ENCODE assay signal across 9 cellular contexts in the genomic region with DNA sequence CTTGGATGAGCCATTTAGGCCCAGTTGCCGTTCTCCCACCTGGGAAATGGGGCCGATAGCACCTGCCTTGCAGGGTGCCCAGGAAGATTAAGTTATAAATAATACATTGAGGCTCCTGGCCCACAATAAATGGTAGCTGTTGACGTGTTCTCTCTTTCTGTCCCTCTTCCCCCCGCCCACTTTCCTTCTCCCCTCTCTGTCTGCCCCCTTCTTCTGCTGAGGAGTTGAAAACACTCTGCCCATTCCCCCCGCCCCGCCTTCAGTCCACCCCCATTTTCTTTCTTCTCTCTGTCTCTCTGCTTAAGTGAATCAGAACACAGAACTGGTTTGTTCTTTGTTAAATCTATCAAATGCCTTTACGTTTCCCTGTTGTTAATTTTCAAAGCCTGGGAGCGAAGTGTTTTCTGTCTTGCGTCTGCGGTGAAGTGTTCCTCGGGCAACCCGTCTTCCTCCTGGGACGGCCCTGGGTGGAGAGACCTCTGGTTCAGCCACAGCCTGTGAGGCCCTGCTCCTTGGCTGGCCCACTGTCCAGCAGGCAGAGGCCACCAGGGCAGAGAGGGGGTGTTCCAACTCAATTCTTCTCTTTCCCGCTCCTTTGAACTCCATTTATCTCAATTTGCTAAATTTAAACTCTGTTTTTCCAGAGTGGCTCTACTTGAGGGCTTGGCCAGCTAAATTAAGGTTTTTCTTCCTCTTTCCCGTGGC. TPM values are rescaled to one million over a fixed set of nuclear protein-coding genes. Genes with fewer than 3 reads are reported as not detected.
A peak's percentile ranks its signal among the peaks of the same experiment; 100 is the strongest.
DNase-seq lines count a peak whose midpoint lies in the region; ATAC-seq, FAIRE-seq and TF ChIP-seq lines count a peak whose summit lies in the region.
"Had no signal": no experiment of that assay in that cellular context is flagged by ENCODE, and none has a peak within 500 bp of the region (broad histone marks: within the 10 kb centered on the region; RNA-seq: fewer than 3 reads in every experiment).

No MANE protein-coding gene starts in this region.

- H3K27ac ChIP-seq in A673 (ENCODE audit: low read depth, low read length, poor library complexity, severe bottlenecking) (peak overlapping the region; percentile 56), GM23338 (ENCODE audit: low read depth) (no peak overlapping the region; the same call in 1 of the 2 replicates), H1 (ENCODE audit: low read depth, low read length) (no peak overlapping the region), osteoblast (ENCODE audit: low read depth, low read length) (no peak overlapping the region)

- H4K91ac ChIP-seq in H1 (replicated peaks; ENCODE audit: insufficient read length, low read length), result no peak overlapping the region

- H3K56ac ChIP-seq in H1 (replicated peaks; ENCODE audit: insufficient read length, low read depth, low read length), result no peak overlapping the region

- H3K18ac ChIP-seq in H1 (ENCODE audit: extremely low read depth, low read length), result no peak overlapping the region; the same call in 1 of the 2 replicates

- no peak overlapping the region for H3K9ac ChIP-seq in H1 (replicated peaks in 1 of 4; ENCODE audit: extremely low read depth in 1 of 4, low read depth in 3 of 4, low read length in 3 of 4)

- BruUV-seq in A673 (replicated peaks; lab: Mats Ljungman, UMichigan), result no TSS peak

- WGBS in H1 (ENCODE audit: extremely low coverage in 1 of 2, insufficient coverage in 1 of 2, insufficient read length in 1 of 2, insufficient replicate concordance in 2 of 2, low coverage in 1 of 2, low lambda C conversion rate in 2 of 2, missing lambda C conversion rate in 1 of 2), 2 experiments, result 89% methylated on average over 14 of the region's 15 CpGs; no CpG with 5 or more reads in 1 of the 2 experiments

- peak overlapping the region; percentile 55 for H3K23ac ChIP-seq in H1 (ENCODE audit: insufficient read length)

- no peaks in the 10 kb centered on the region for H3K79me2 ChIP-seq in GM23338 (replicated peaks; ENCODE audit: insufficient read depth)
- H3K79me2 ChIP-seq in H1 (ENCODE audit: control insufficient read depth in 1 of 2, insufficient read depth in 2 of 2, low read length in 2 of 2), result no peaks in the 10 kb centered on the region
- no peaks in the 10 kb centered on the region for H3K79me2 ChIP-seq in osteoblast (ENCODE audit: insufficient read depth, low read length)

- TF ChIP-seq EP300 in H1 (IDR thresholded peaks at IDR 0.05; ENCODE audit: borderline replicate concordance in 1 of 2, low read depth in 2 of 2, low read length in 2 of 2), result no peak

- H2AK5ac ChIP-seq in H1 (ENCODE audit: low read depth, low read length), result no peak overlapping the region; the same call in 1 of the 2 replicates

- no peaks in the 10 kb centered on the region for H3K9me3 ChIP-seq in A673 (ENCODE audit: low read depth, low read length, poor library complexity, severe bottlenecking)
- H3K9me3 ChIP-seq in H1 (ENCODE audit: insufficient read depth in 2 of 2, low read depth in 1 of 2, low read length in 1 of 2), result no peaks in the 10 kb centered on the region
- no peaks in the 10 kb centered on the region for H3K9me3 ChIP-seq in osteoblast (ENCODE audit: low read depth, low read length)

- H2BK12ac ChIP-seq in H1 (ENCODE audit: low read depth, low read length), result no peak overlapping the region

- no peak overlapping the region for H3K4ac ChIP-seq in H1 (replicated peaks; ENCODE audit: insufficient read length, low read depth, low read length)

- H3K4me3 ChIP-seq in A673 (ENCODE audit: low read depth, low read length, poor library complexity, severe bottlenecking), result no peak overlapping the region
- H3K4me3 ChIP-seq in GM23338, result no peak overlapping the region
- no peak overlapping the region for H3K4me3 ChIP-seq in H1 (ENCODE audit: extremely low read depth in 1 of 4, insufficient read depth in 2 of 4, low read depth in 3 of 4, low read length in 4 of 4)
- H3K4me3 ChIP-seq in osteoblast (ENCODE audit: insufficient read depth, low read length), result no peak overlapping the region

- H3K27me3 ChIP-seq in A673 (replicated peaks; ENCODE audit: insufficient read depth, low read depth, low read length, poor library complexity) (no peaks in the 10 kb centered on the region), GM23338 (ENCODE audit: insufficient read depth) (no peaks in the 10 kb centered on the region), H1 (replicated peaks in 1 of 4; ENCODE audit: control insufficient read depth in 3 of 4, extremely low read depth in 1 of 4, insufficient read depth in 3 of 4, low read length in 3 of 4) (no peaks in the 10 kb centered on the region), osteoblast (ENCODE audit: insufficient read depth, low read length) (no peaks in the 10 kb centered on the region)

- intact Hi-C loops in A673 (cut with micrococcal nuclease; ENCODE audit: unreplicated experiment), result no loop called here

- DNase-seq in A673 (ENCODE audit: low spot score) (no peak), GM23338 (ENCODE audit: low spot score) (no peak), H1 (ENCODE audit: low read depth in 1 of 2, low spot score in 2 of 2) (no peak), osteoblast (ENCODE audit: insufficient read length, low spot score, missing footprints) (peak; percentile 65), ACHN (no peak), NCI-H1105 treated with DMSO at 0.1 percent for 48 hours (lab: John Stamatoyannopoulos, UW) (no peak), NCI-H446 (lab: John Stamatoyannopoulos, UW) (no peak)
- DNase-seq: PC-3 had no signal

- peaks cover 23% of the 10 kb centered on the region; the same call in 1 of the 2 replicates for H3K23me2 ChIP-seq in H1 (ENCODE audit: low read depth, low read length)

- no peaks in the 10 kb centered on the region for H3K36me3 Mint-ChIP-seq in GM23338 (ENCODE audit: low read depth)

- H3K36me3 ChIP-seq in A673 (ENCODE audit: insufficient read depth, low read length, poor library complexity, severe bottlenecking) (no peaks in the 10 kb centered on the region), GM23338 (ENCODE audit: insufficient read depth) (no peaks in the 10 kb centered on the region), H1 (ENCODE audit: control insufficient read depth in 2 of 4, insufficient read depth in 4 of 4, low read length in 3 of 4) (no peaks in the 10 kb centered on the region), osteoblast (ENCODE audit: insufficient read depth, low read length) (no peaks in the 10 kb centered on the region)

- POLR2A ChIA-PET in A673 (lab: Charles Lee; ENCODE audit: low non-redundant PET), result no interaction called here
- POLR2A ChIA-PET in H1 (lab: Charles Lee; ENCODE audit: partially characterized antibody), result no interaction called here

- H2BK20ac ChIP-seq in H1 (ENCODE audit: low read length), result no peak overlapping the region

- H3K14ac ChIP-seq in H1 (ENCODE audit: insufficient read length), result no peak overlapping the region

- H3K4me1 ChIP-seq in A673 (ENCODE audit: insufficient read depth, low read length, poor library complexity, severe bottlenecking) (peaks cover 19% of the 10 kb centered on the region), GM23338 (ENCODE audit: insufficient read depth) (peaks cover 2% of the 10 kb centered on the region), H1 (replicated peaks in 1 of 4; ENCODE audit: control insufficient read depth in 3 of 4, insufficient read depth in 4 of 4, low read length in 3 of 4) (peaks cover 0 to 9% (median 4%) of the 10 kb centered on the region in 4 experiments; a peak in 5 of 7 replicates), osteoblast (ENCODE audit: insufficient read depth, low read length) (no peaks in the 10 kb centered on the region)

- CTCF ChIA-PET in A673 (lab: Charles Lee), result no interaction called here
- CTCF ChIA-PET in H1 (lab: Charles Lee; ENCODE audit: partially characterized antibody), result interaction anchor here (1.0 to 2.4 kb wide), 6 partner anchors 11 to 198 kb away, joined by 3 to 13 read pairs (median 4); no protein-coding TSS in a partner anchor

- H4K20me1 ChIP-seq in GM23338 (replicated peaks; ENCODE audit: insufficient read depth) (no peaks in the 10 kb centered on the region), H1 (replicated peaks in 1 of 2; ENCODE audit: control insufficient read depth in 1 of 2, insufficient read depth in 2 of 2, low read length in 2 of 2) (peaks cover 0 to 9% of the 10 kb centered on the region in 2 experiments), osteoblast (ENCODE audit: insufficient read depth, low read length) (no peaks in the 10 kb centered on the region)

- no peaks in the 10 kb centered on the region for H3K9me3 Mint-ChIP-seq in GM23338

- H2BK120ac ChIP-seq in H1 (replicated peaks; ENCODE audit: low read depth, low read length), result no peak overlapping the region

- H4K8ac ChIP-seq in H1 (ENCODE audit: extremely low read depth, insufficient read depth, low read length), result no peak overlapping the region

- no peaks in the 10 kb centered on the region for H3K9me2 ChIP-seq in GM23338 (ENCODE audit: insufficient read depth)

- ATAC-seq in GM23338, result no peak
- no peak for ATAC-seq in HG03025 (IDR thresholded peaks at IDR 0.05; ENCODE audit: low FRiP score, unreplicated experiment)
- ATAC-seq: PC-3 had no signal

- no peak overlapping the region for H2BK15ac ChIP-seq in H1 (ENCODE audit: low read length)

- FAIRE-seq in H1 (lab: Jason Lieb, UNC), result no peak

- H4K5ac ChIP-seq in H1 (ENCODE audit: insufficient read length, low read depth, low read length), result no peak overlapping the region

- H3K27ac Mint-ChIP-seq in GM23338, result peak overlapping the region; percentile 56; the same call in 1 of the 2 replicates

- in situ Hi-C loops in ACHN (cut with HindIII; ENCODE audit: low pct_ligation_motif_present, low pct_unique_long_range_greater_than_20kb, low sequenced_read_pairs), result no loop called here

- no peak for TF ChIP-seq CTCF in A673 (conservative IDR thresholded peaks at IDR 0.05; ENCODE audit: low read depth, low read length)
- TF ChIP-seq CTCF in GM23338 (conservative IDR thresholded peaks at IDR 0.05; ENCODE audit: low read depth in 2 of 2), result no peak
- no peak for TF ChIP-seq CTCF in H1 (IDR thresholded peaks at IDR 0.05; ENCODE audit: control extremely low read depth in 1 of 3, insufficient read depth in 1 of 3, low read depth in 1 of 3, low read length in 3 of 3)
- TF ChIP-seq CTCF in osteoblast (IDR thresholded peaks at IDR 0.05; ENCODE audit: extremely low read depth, low read depth, low read length), result no peak

- TF ChIP-seq RAD21 in H1 (IDR thresholded peaks at IDR 0.05 in 1 of 2, conservative IDR thresholded peaks at IDR 0.05 in 1 of 2; ENCODE audit: low read depth in 2 of 2, low read length in 2 of 2), result no peak

- no peak overlapping the region; the same call in 2 of the 3 replicates for H3K4me3 Mint-ChIP-seq in GM23338

- TF ChIP-seq POLR2A in H1 (IDR thresholded peaks at IDR 0.05; ENCODE audit: control extremely low read depth in 1 of 2, low read depth in 2 of 2, low read length in 2 of 2), result no peak

- H2BK5ac ChIP-seq in H1 (ENCODE audit: low read depth, low read length), result no peak overlapping the region

- peaks cover 11% of the 10 kb centered on the region for H3K27me3 Mint-ChIP-seq in GM23338 (ENCODE audit: insufficient read depth, low read depth, poor library complexity)

- H2AFZ ChIP-seq in GM23338 (no peak overlapping the region), H1 (ENCODE audit: low read length) (no peak overlapping the region), osteoblast (ENCODE audit: low read length) (no peak overlapping the region)

- no peaks in the 10 kb centered on the region for H3F3A ChIP-seq in GM23338 (replicated peaks; ENCODE audit: low read depth)

- no peak overlapping the region for H3K4me2 ChIP-seq in GM23338
- H3K4me2 ChIP-seq in H1 (ENCODE audit: insufficient read depth in 1 of 2, low read depth in 2 of 2, low read length in 2 of 2), result no peak overlapping the region
- H3K4me2 ChIP-seq in osteoblast (ENCODE audit: insufficient read depth, low read length), result no peak overlapping the region

- no peaks in the 10 kb centered on the region for H3K79me1 ChIP-seq in H1 (ENCODE audit: low read depth, low read length)

- H3K4me1 Mint-ChIP-seq in GM23338, result peaks cover 30% of the 10 kb centered on the region

RNA-seq across cellular contexts. Expression of a gene that starts 29.3 kb away (rescaled TPM):
- total RNA-seq in A673 (2021) (50.4 and 61.5 TPM in 2 replicates), osteoblast (33.7 and 45.1 TPM in 2 replicates)
- total RNA-seq in GM23338 (2014; rRNA removed; shearing (Covaris generic)), result 88.2 and 93.2 TPM in 2 replicates
- polyA plus RNA-seq in GM23338 (2016; fragmentation: Nextera tagmentation; extraction: Ambion mirVana) (17.9 and 19.9 TPM in 2 replicates), H1 (2011; rRNA removed) (43.0 and 67.3 TPM in 2 replicates)
- 77.4 and 77.6 TPM in 2 replicates for total RNA-seq in H1 (2021; fragmentation: NEBNext Ultra II Directional; extraction: Animal tissue kit (Norgen Biotek cat#: 25700))
- polyA plus RNA-seq in H1 (2011; cell fraction: cytosol; rRNA removed), result 36.6 TPM
- 58.6 TPM for polyA plus RNA-seq in H1 (2011; cell fraction: nucleus; rRNA removed)
- 72.8 to 99.4 TPM (median 83.9 TPM) in 4 replicates for polyA plus RNA-seq in H1 (2012, experiment 1 of 2)
- polyA plus RNA-seq in H1 (2012, experiment 2 of 2), result 89.8 TPM
- polyA plus RNA-seq in H1 (2013, experiment 1 of 2), result 103 TPM
- polyA plus RNA-seq in H1 (2013, experiment 2 of 2), result 109 TPM
- 25.4 and 44.6 TPM in 2 replicates for polyA minus RNA-seq in H1 (2011; rRNA and poly(A)+ RNA removed)
- 47.6 TPM for polyA minus RNA-seq in H1 (2011; cell fraction: cytosol; rRNA and poly(A)+ RNA removed)
- 23.2 TPM for polyA minus RNA-seq in H1 (2011; cell fraction: nucleus; rRNA and poly(A)+ RNA removed)

RNA-seq across cellular contexts. Expression of a gene that starts 49.1 kb away (rescaled TPM):
- total RNA-seq in A673 (2021) (45.0 and 51.6 TPM in 2 replicates), osteoblast (46.6 and 47.4 TPM in 2 replicates)
- total RNA-seq in GM23338 (2014; rRNA removed; shearing (Covaris generic)), result 22.7 and 23.5 TPM in 2 replicates
- polyA plus RNA-seq in GM23338 (2016; fragmentation: Nextera tagmentation; extraction: Ambion mirVana) (13.4 and 14.8 TPM in 2 replicates), H1 (2011; rRNA removed) (23.1 and 39.9 TPM in 2 replicates)
- 20.8 and 23.1 TPM in 2 replicates for total RNA-seq in H1 (2021; fragmentation: NEBNext Ultra II Directional; extraction: Animal tissue kit (Norgen Biotek cat#: 25700))
- polyA plus RNA-seq in H1 (2011; cell fraction: cytosol; rRNA removed), result 25.9 TPM
- polyA plus RNA-seq in H1 (2011; cell fraction: nucleus; rRNA removed), result 27.3 TPM
- 20.5 to 26.2 TPM (median 22.8 TPM) in 4 replicates for polyA plus RNA-seq in H1 (2012, experiment 1 of 2)
- polyA plus RNA-seq in H1 (2012, experiment 2 of 2), result 21.2 TPM
- 17.5 TPM for polyA plus RNA-seq in H1 (2013, experiment 1 of 2)
- 15.3 TPM for polyA plus RNA-seq in H1 (2013, experiment 2 of 2)
- polyA minus RNA-seq in H1 (2011; rRNA and poly(A)+ RNA removed), result 23.2 and 27.4 TPM in 2 replicates
- 10.6 TPM for polyA minus RNA-seq in H1 (2011; cell fraction: cytosol; rRNA and poly(A)+ RNA removed)
- 16.7 TPM for polyA minus RNA-seq in H1 (2011; cell fraction: nucleus; rRNA and poly(A)+ RNA removed)
